ENCODE assay signal across 16 cellular contexts in the genomic region with DNA sequence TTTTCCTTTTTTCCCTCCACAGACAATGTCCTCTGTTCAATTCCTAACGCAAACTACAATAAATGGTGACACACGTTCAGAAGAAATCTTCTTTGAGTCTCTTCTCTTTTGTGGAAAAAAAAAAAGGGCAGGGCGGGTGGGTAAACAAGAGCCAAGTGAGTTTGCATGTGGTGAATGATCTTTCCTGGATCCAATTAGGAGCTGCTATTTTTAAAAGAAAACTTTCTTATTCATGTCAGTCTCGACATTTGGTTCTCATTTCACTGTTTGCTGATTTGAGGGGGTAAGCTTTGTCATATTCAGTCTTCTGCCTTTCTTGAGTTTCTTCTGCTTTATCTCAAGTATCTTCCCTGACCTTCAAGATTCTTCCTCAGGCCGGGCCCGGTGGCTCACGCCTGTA. TPM values are rescaled to one million over a fixed set of nuclear protein-coding genes. Genes with fewer than 3 reads are reported as not detected.
DNase-seq lines count a peak whose midpoint lies in the region; TF ChIP-seq lines count a peak whose summit lies in the region.
"Had no signal": no experiment of that assay in that cellular context is flagged by ENCODE, and none has a peak within 500 bp of the region (broad histone marks: within the 10 kb centered on the region; RNA-seq: fewer than 3 reads in every experiment).

No MANE protein-coding gene starts in this region.

- H3K27me3 Mint-ChIP-seq in glutamatergic neuron (ENCODE audit: unreplicated experiment) = peaks cover 3% of the 10 kb centered on the region
- H3K27me3 Mint-ChIP-seq: IgD-negative memory B cell had no signal

- no peaks in the 10 kb centered on the region for H3K36me3 ChIP-seq in hepatocyte (replicated peaks; ENCODE audit: insufficient read depth, low read depth)
- peaks cover 7 to 57% (median 16%) of the 10 kb centered on the region in 3 donors for H3K36me3 ChIP-seq in esophagus squamous epithelium

- peaks cover 8% of the 10 kb centered on the region for H3K36me3 Mint-ChIP-seq in glutamatergic neuron (ENCODE audit: unreplicated experiment)

- peaks cover 6% of the 10 kb centered on the region for H3K9me3 Mint-ChIP-seq in glutamatergic neuron (ENCODE audit: unreplicated experiment)
- H3K9me3 Mint-ChIP-seq: IgD-negative memory B cell had no signal

- H3K4me3 ChIP-seq in hepatocyte (no peak overlapping the region), esophagus squamous epithelium (no peak overlapping the region)

- H3K4me2 ChIP-seq in hepatocyte = no peak overlapping the region

- H3K4me3 Mint-ChIP-seq in glutamatergic neuron (ENCODE audit: unreplicated experiment) = no peak overlapping the region
- H3K4me3 Mint-ChIP-seq: IgD-negative memory B cell had no signal

- no peaks in the 10 kb centered on the region for H3K27me3 ChIP-seq in hepatocyte
- no peaks in the 10 kb centered on the region for H3K27me3 ChIP-seq in esophagus squamous epithelium

- H3K9me2 ChIP-seq in hepatocyte (replicated peaks; ENCODE audit: insufficient read depth) = no peaks in the 10 kb centered on the region

- peaks cover 23% of the 10 kb centered on the region for H3K4me1 Mint-ChIP-seq in glutamatergic neuron (ENCODE audit: low read depth, unreplicated experiment)

- TF ChIP-seq CTCF in hepatocyte (IDR thresholded peaks at IDR 0.05; ENCODE audit: poor library complexity) (no peak), glutamatergic neuron (IDR thresholded peaks at IDR 0.05; ENCODE audit: partially characterized antibody, unreplicated experiment) (no peak), esophagus squamous epithelium (IDR thresholded peaks at IDR 0.05) (no peak)

- intact Hi-C loops in esophagus squamous epithelium (cut with DNase I) = no loop called here

- H3K27ac Mint-ChIP-seq in glutamatergic neuron (ENCODE audit: unreplicated experiment) = no peak overlapping the region
- H3K27ac Mint-ChIP-seq: IgD-negative memory B cell had no signal

- no peak for TF ChIP-seq POLR2A in esophagus squamous epithelium (IDR thresholded peaks at IDR 0.05)

- peaks cover 4% of the 10 kb centered on the region for H3K4me1 ChIP-seq in hepatocyte (ENCODE audit: insufficient read depth)
- no peaks in the 10 kb centered on the region for H3K4me1 ChIP-seq in esophagus squamous epithelium
- H3K4me1 ChIP-seq: Caco-2 had no signal

- H3K27ac ChIP-seq in cingulate gyrus (ENCODE audit: low read depth, low read length) (peak overlapping the region; percentile 47), hepatocyte (peak overlapping the region; percentile 46), esophagus squamous epithelium (no peak overlapping the region)

- H3K9me3 ChIP-seq in hepatocyte (ENCODE audit: low read depth) = no peaks in the 10 kb centered on the region
- no peaks in the 10 kb centered on the region for H3K9me3 ChIP-seq in esophagus squamous epithelium
- H3K9me3 ChIP-seq: Caco-2 had no signal

- WGBS in hepatocyte (ENCODE audit: low lambda C conversion rate, missing lambda C conversion rate) = 64% methylated on average over 7 of the region's 7 CpGs
- WGBS in esophagus squamous epithelium, 2 donors = 77 to 86% methylated on average over 6 to 7 of the region's 7 CpGs

- H4K20me1 ChIP-seq in hepatocyte (ENCODE audit: insufficient read depth, poor library complexity, severe bottlenecking) = no peaks in the 10 kb centered on the region

- no peaks in the 10 kb centered on the region for H3K79me2 ChIP-seq in hepatocyte

- peak; percentile 54 for DNase-seq in GM03348 (ENCODE audit: low spot score)
- DNase-seq in hepatocyte (ENCODE audit: low spot score) = no peak
- no peak for DNase-seq in islet precursor cell
- DNase-seq in NCI-H446 treated with DMSO at 0.1 percent for 48 hours (lab: John Stamatoyannopoulos, UW) = no peak
- no peak for DNase-seq in glutamatergic neuron
- DNase-seq in esophagus squamous epithelium (lab: John Stamatoyannopoulos, UW) = no peak
- DNase-seq: ACHN, C1 segment of cervical spinal cord, Caco-2, GOT3, NCI-H1417 treated with DMSO at 0.1 percent for 48 hours, NCI-H2081, NCI-H524, SIG-M5 had no signal

- H2AFZ ChIP-seq in hepatocyte = no peak overlapping the region

RNA-seq across cellular contexts. Expression of a gene that starts 29.2 kb away (rescaled TPM):
- 32.7 and 37.0 TPM in 2 replicates for total RNA-seq in hepatocyte
- polyA plus RNA-seq in hepatocyte = 14.6 and 15.4 TPM in 2 replicates
- 261 TPM for total RNA-seq in glutamatergic neuron (ENCODE audit: unreplicated experiment)
- 10 to 100 TPM; 27.1 to 40.6 (median 38.1) TPM for total RNA-seq in esophagus squamous epithelium

Comparison
In these comparisons a context has a peak if more than half of its experiments do, and no peak if none do; other contexts are left out.
1. H3K27ac ChIP-seq: peak in cingulate gyrus (single experiment) and hepatocyte (single experiment); none in esophagus squamous epithelium (0 of 4).